In the genomic region with DNA sequence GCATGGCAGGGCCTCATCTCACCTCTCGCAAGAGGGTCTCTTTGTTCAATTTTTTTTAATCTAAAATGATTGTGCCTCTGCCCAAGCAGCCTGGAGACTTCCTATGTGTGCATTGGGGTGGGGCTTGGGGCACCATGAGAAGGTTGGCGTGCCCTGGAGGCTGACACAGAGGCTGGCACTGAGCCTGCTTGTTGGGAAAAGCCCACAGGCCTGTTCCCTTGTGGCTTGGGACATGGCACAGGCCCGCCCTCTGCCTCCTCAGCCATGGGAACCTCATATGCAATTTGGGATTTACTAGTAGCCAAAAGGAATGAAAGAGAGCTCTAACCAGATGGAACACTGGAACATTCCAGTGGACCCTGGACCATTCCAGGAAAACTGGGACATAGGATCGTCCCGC, we compare ENCODE assay signal across 1 cellular context.
TF ChIP-seq lines count a peak whose summit lies in the region.

No MANE protein-coding gene starts in this region.

TF ChIP-seq in HepG2, 621 proteins besides CTCF, POLR2A, EP300 and RAD21:
- TF ChIP-seq MTA1 (CRISPR knock-in tag; IDR thresholded peaks at IDR 0.05; ENCODE audit: borderline replicate concordance) (no peak), ZNF572 (CRISPR knock-in tag; IDR thresholded peaks at IDR 0.05) (0 out of 2 replicates have a peak, but pooled peaks have one; percentile 46), ATAD3A (CRISPR knock-in tag; IDR thresholded peaks at IDR 0.05) (no peak), ZNF367 (CRISPR knock-in tag; IDR thresholded peaks at IDR 0.05; ENCODE audit: borderline replicate concordance) (no peak)
- TF ChIP-seq, protein P1, sequence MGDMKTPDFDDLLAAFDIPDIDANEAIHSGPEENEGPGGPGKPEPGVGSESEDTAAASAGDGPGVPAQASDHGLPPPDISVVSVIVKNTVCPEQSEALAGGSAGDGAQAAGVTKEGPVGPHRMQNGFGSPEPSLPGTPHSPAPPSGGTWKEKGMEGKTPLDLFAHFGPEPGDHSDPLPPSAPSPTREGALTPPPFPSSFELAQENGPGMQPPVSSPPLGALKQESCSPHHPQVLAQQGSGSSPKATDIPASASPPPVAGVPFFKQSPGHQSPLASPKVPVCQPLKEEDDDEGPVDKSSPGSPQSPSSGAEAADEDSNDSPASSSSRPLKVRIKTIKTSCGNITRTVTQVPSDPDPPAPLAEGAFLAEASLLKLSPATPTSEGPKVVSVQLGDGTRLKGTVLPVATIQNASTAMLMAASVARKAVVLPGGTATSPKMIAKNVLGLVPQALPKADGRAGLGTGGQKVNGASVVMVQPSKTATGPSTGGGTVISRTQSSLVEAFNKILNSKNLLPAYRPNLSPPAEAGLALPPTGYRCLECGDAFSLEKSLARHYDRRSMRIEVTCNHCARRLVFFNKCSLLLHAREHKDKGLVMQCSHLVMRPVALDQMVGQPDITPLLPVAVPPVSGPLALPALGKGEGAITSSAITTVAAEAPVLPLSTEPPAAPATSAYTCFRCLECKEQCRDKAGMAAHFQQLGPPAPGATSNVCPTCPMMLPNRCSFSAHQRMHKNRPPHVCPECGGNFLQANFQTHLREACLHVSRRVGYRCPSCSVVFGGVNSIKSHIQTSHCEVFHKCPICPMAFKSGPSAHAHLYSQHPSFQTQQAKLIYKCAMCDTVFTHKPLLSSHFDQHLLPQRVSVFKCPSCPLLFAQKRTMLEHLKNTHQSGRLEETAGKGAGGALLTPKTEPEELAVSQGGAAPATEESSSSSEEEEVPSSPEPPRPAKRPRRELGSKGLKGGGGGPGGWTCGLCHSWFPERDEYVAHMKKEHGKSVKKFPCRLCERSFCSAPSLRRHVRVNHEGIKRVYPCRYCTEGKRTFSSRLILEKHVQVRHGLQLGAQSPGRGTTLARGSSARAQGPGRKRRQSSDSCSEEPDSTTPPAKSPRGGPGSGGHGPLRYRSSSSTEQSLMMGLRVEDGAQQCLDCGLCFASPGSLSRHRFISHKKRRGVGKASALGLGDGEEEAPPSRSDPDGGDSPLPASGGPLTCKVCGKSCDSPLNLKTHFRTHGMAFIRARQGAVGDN (CRISPR knock-in tag; IDR thresholded peaks at IDR 0.05) = peak; percentile 16; the same call in 1 of the 2 replicates
TF ChIP-seq in HepG2: peak in this region for 2.
